8 cellular contexts compared by ENCODE assay signal in genomic region chr19:58466760-58467589, GRCh38. TPM values are rescaled to one million over a fixed set of nuclear protein-coding genes. Genes with fewer than 3 reads are reported as not detected.
DNase-seq lines count a peak whose midpoint lies in the region; ATAC-seq and TF ChIP-seq lines count a peak whose summit lies in the region.

TSS of gene ZNF324 (plus strand) at chr19:58467080. CDS start at chr19:58469186, 2,106 bp downstream.

- H3K79me2 ChIP-seq in OCI-LY1 (ENCODE audit: insufficient read depth, low read length): no peaks in the 10 kb centered on the region; the same call in 1 of the 2 replicates

- H2AFZ ChIP-seq in OCI-LY1 (ENCODE audit: low read length): 0 out of 2 replicates have a peak within 1 kb of the TSS, but pooled peaks have one; percentile 22

- H3K27ac Mint-ChIP-seq in endothelial cell (ENCODE audit: unreplicated experiment): peak within 1 kb of the TSS; percentile 83

- H3K4me3 Mint-ChIP-seq in endothelial cell (ENCODE audit: unreplicated experiment): peak within 1 kb of the TSS; percentile 83

- H4K20me1 ChIP-seq in OCI-LY1 (ENCODE audit: insufficient read depth, low read length): no peaks in the 10 kb centered on the region

- peaks cover 12% of the 10 kb centered on the region for H3K27me3 Mint-ChIP-seq in endothelial cell (ENCODE audit: unreplicated experiment)

- H3K4me2 ChIP-seq in OCI-LY1 (ENCODE audit: low read length): peak within 1 kb of the TSS; percentile 78

- H3K9me2 ChIP-seq in OCI-LY1 (ENCODE audit: low read depth, low read length): no peaks in the 10 kb centered on the region

- H3K36me3 Mint-ChIP-seq in endothelial cell (ENCODE audit: low read depth, unreplicated experiment): peaks cover 11% of the 10 kb centered on the region

- no peaks in the 10 kb centered on the region; the same call in 1 of the 2 replicates for H3F3A ChIP-seq in OCI-LY1 (ENCODE audit: insufficient read depth, low read length)

- under 1% methylated on average over 92 of the region's 92 CpGs for WGBS in HUES64

- ATAC-seq in GM21447 (IDR thresholded peaks at IDR 0.05; ENCODE audit: unreplicated experiment): peak; percentile 88

- H3K27ac ChIP-seq in HUES64 (ENCODE audit: low read depth, low read length): peak within 1 kb of the TSS; percentile 18; the same call in 1 of the 2 replicates
- no peak within 1 kb of the TSS for H3K27ac ChIP-seq in OCI-LY1 (ENCODE audit: low read depth, low read length, poor library complexity, severe bottlenecking)

- H3K4me1 ChIP-seq in HUES64 (ENCODE audit: insufficient read depth, low read length) (no peaks in the 10 kb centered on the region), OCI-LY1 (ENCODE audit: insufficient read depth, low read length, severe bottlenecking) (peaks cover 22% of the 10 kb centered on the region)

- H3K9me3 ChIP-seq in HUES64 (ENCODE audit: insufficient read depth, low read depth, low read length) (no peaks in the 10 kb centered on the region), OCI-LY1 (ENCODE audit: low read length) (no peaks in the 10 kb centered on the region)

- H3K4me1 Mint-ChIP-seq in endothelial cell (ENCODE audit: unreplicated experiment): peaks cover 12% of the 10 kb centered on the region

- H3K27me3 ChIP-seq in HUES64 (ENCODE audit: insufficient read depth, low read length): peaks cover 14% of the 10 kb centered on the region
- no peaks in the 10 kb centered on the region for H3K27me3 ChIP-seq in OCI-LY1 (ENCODE audit: insufficient read depth, low read length)

- DNase-seq in D341Med (ENCODE audit: low spot score): peak; percentile 99
- DNase-seq in activated CD8-positive, alpha-beta memory T cell treated with anti-CD3 and anti-CD28 coated beads, Interleukin-2, amount 50 U/mL, for 4 hours: peak; percentile 98
- DNase-seq in endothelial cell (ENCODE audit: low spot score): peak; percentile 97
- peak; percentile 98 for DNase-seq in middle frontal gyrus (ENCODE audit: extremely low spot score, low spot score)
- peak; percentile 97 for DNase-seq in stimulated activated CD8-positive, alpha-beta memory T cell treated with anti-CD3 and anti-CD28 coated beads, Interleukin-2, amount 100 ng/mL, for 48 hours (ENCODE audit: low read depth in 2 of 2)

- no peaks in the 10 kb centered on the region for H3K9me3 Mint-ChIP-seq in endothelial cell (ENCODE audit: unreplicated experiment)

- TF ChIP-seq CTCF in OCI-LY1 (IDR thresholded peaks at IDR 0.05; ENCODE audit: low read length): no peak
- no peak for TF ChIP-seq CTCF in endothelial cell (IDR thresholded peaks at IDR 0.05; ENCODE audit: unreplicated experiment)

- H3K4me3 ChIP-seq in HUES64 (ENCODE audit: low read length): peak within 1 kb of the TSS; percentile 79
- H3K4me3 ChIP-seq in OCI-LY1 (ENCODE audit: low read depth, low read length, poor library complexity, severe bottlenecking): peak within 1 kb of the TSS; percentile 79

- peak within 1 kb of the TSS; percentile 46 for H3K9ac ChIP-seq in HUES64 (ENCODE audit: low read depth, low read length)
- peak within 1 kb of the TSS; percentile 76 for H3K9ac ChIP-seq in OCI-LY1 (ENCODE audit: low read length)

- H3K36me3 ChIP-seq in HUES64 (ENCODE audit: insufficient read depth, low read length): peaks cover 10% of the 10 kb centered on the region; the same call in 1 of the 2 replicates
- peaks cover 22% of the 10 kb centered on the region for H3K36me3 ChIP-seq in OCI-LY1 (ENCODE audit: insufficient read depth, low read length)

RNA-seq across cellular contexts. Expression of gene ZNF324, which starts in this region (rescaled TPM):
- 4.4 TPM for polyA plus RNA-seq in HUES64 (2013, experiment 1 of 2)
- 3.7 TPM for polyA plus RNA-seq in HUES64 (2013, experiment 2 of 2)
- total RNA-seq in endothelial cell (ENCODE audit: unreplicated experiment): 10.5 TPM
